ENCODE assay signal across 7 cellular contexts in genomic region chrX:95165-95564, GRCh38.
DNase-seq lines count a peak whose midpoint lies in the region; ATAC-seq and TF ChIP-seq lines count a peak whose summit lies in the region.
"Not testable (repeated sequence)": the region's sequence is repeated elsewhere in the genome, so short reads cannot be mapped to it uniquely, and the experiment has no call there.

No MANE protein-coding gene starts in this region.

- peak overlapping the region in 5 of 7 donors; percentile 58 to 92 (median 74) for H3K27ac Mint-ChIP-seq in CD4-positive, alpha-beta memory T cell
- H3K27ac Mint-ChIP-seq in activated B cell treated with CpG ODN at 0.5 μM for 24 hours = peak overlapping the region; percentile 79
- H3K27ac Mint-ChIP-seq in activated T-helper 2 cell treated with anti-CD3 and anti-CD28 coated beads, Interferon-gamma antibody, Interleukin-2, Interleukin-4, amounts not matched to agents 10 μg/mL and 5 μg/mL and 100 μg/mL, durations not matched to agents 14 hours and 24 hours and 36 hours = peak overlapping the region; percentile 46
- peak overlapping the region; percentile 94 for H3K27ac Mint-ChIP-seq in memory B cell
- peak overlapping the region; percentile 85 to 86 for H3K27ac Mint-ChIP-seq in stimulated activated naive CD8-positive, alpha-beta T cell treated with anti-CD3 and anti-CD28 coated beads, Interleukin-15, amount 100 ng/mL, for 72 hours

- CTCF ChIA-PET in CD4-positive, alpha-beta memory T cell (lab: Charles Lee; ENCODE audit: partially characterized antibody); activated B cell treated with CpG ODN at 0.5 μM for 24 hours (lab: Charles Lee): not testable (repeated sequence)

- H3K4me1 ChIP-seq in CD4-positive, alpha-beta memory T cell (ENCODE audit: insufficient read depth, low read length); OCI-LY3 (ENCODE audit: low read length): not testable (repeated sequence)

- not testable (repeated sequence) for H3K9me3 ChIP-seq in CD4-positive, alpha-beta memory T cell (ENCODE audit: control insufficient read depth in 1 of 2, low read length in 2 of 2); OCI-LY3 (ENCODE audit: insufficient read depth, low read length)

- not testable (repeated sequence) for H3K79me2 ChIP-seq in OCI-LY3 (ENCODE audit: low read length)

- intact Hi-C loops in CD4-positive, alpha-beta memory T cell (cut with micrococcal nuclease); activated B cell treated with CpG ODN at 0.5 μM for 24 hours (cut with micrococcal nuclease); activated T-helper 2 cell treated with anti-CD3 and anti-CD28 coated beads, Interferon-gamma antibody, Interleukin-2, Interleukin-4, amounts not matched to agents 10 μg/mL and 5 μg/mL and 100 μg/mL, durations not matched to agents 14 hours and 24 hours and 36 hours (cut with micrococcal nuclease): not testable (repeated sequence)

- H3K27me3 Mint-ChIP-seq in CD4-positive, alpha-beta memory T cell; activated B cell treated with CpG ODN at 0.5 μM for 24 hours; activated T-helper 2 cell treated with anti-CD3 and anti-CD28 coated beads, Interferon-gamma antibody, Interleukin-2, Interleukin-4, amounts not matched to agents 10 μg/mL and 5 μg/mL and 100 μg/mL, durations not matched to agents 14 hours and 24 hours and 36 hours (ENCODE audit: low read depth); memory B cell; stimulated activated naive CD8-positive, alpha-beta T cell treated with anti-CD3 and anti-CD28 coated beads, Interleukin-15, amount 100 ng/mL, for 72 hours: not testable (repeated sequence)

- H3K9me3 Mint-ChIP-seq in CD4-positive, alpha-beta memory T cell; activated B cell treated with CpG ODN at 0.5 μM for 24 hours; activated T-helper 2 cell treated with anti-CD3 and anti-CD28 coated beads, Interferon-gamma antibody, Interleukin-2, Interleukin-4, amounts not matched to agents 10 μg/mL and 5 μg/mL and 100 μg/mL, durations not matched to agents 14 hours and 24 hours and 36 hours; memory B cell; stimulated activated naive CD8-positive, alpha-beta T cell treated with anti-CD3 and anti-CD28 coated beads, Interleukin-15, amount 100 ng/mL, for 72 hours: not testable (repeated sequence)

- not testable (repeated sequence) for H3K36me3 ChIP-seq in CD4-positive, alpha-beta memory T cell (ENCODE audit: insufficient read depth, low read length); OCI-LY3 (replicated peaks; ENCODE audit: low read depth, low read length)

- H3K4me2 ChIP-seq in OCI-LY3 (ENCODE audit: low read length) = not testable (repeated sequence)

- not testable (repeated sequence) for H3K27me3 ChIP-seq in CD4-positive, alpha-beta memory T cell (ENCODE audit: insufficient read depth, low read length); OCI-LY3 (ENCODE audit: low read depth, low read length)

- TF ChIP-seq CTCF in OCI-LY3 (IDR thresholded peaks at IDR 0.05; ENCODE audit: low read depth, low read length); activated B cell treated with CpG ODN at 0.5 μM for 24 hours (IDR thresholded peaks at IDR 0.05): not testable (repeated sequence)

- POLR2A ChIA-PET in CD4-positive, alpha-beta memory T cell (lab: Charles Lee; ENCODE audit: partially characterized antibody); activated B cell treated with CpG ODN at 0.5 μM for 24 hours (lab: Charles Lee): not testable (repeated sequence)

- H3K27ac ChIP-seq in CD4-positive, alpha-beta memory T cell (ENCODE audit: low read depth, low read length) = not testable (repeated sequence)
- H3K27ac ChIP-seq in OCI-LY3 (ENCODE audit: low read length) = peak overlapping the region; percentile 47

- not testable (repeated sequence) for H3K36me3 Mint-ChIP-seq in CD4-positive, alpha-beta memory T cell; activated B cell treated with CpG ODN at 0.5 μM for 24 hours (ENCODE audit: low read depth); activated T-helper 2 cell treated with anti-CD3 and anti-CD28 coated beads, Interferon-gamma antibody, Interleukin-2, Interleukin-4, amounts not matched to agents 10 μg/mL and 5 μg/mL and 100 μg/mL, durations not matched to agents 14 hours and 24 hours and 36 hours (ENCODE audit: low read depth); memory B cell

- ATAC-seq in activated B cell treated with CpG ODN at 0.5 μM for 24 hours (ENCODE audit: low read depth) = peak; percentile 28
- not testable (repeated sequence) for ATAC-seq in memory B cell (ENCODE audit: low read depth); stimulated activated naive CD8-positive, alpha-beta T cell treated with anti-CD3 and anti-CD28 coated beads, Interleukin-15, amount 100 ng/mL, for 72 hours

- not testable (repeated sequence) for H4K20me1 ChIP-seq in OCI-LY3 (ENCODE audit: insufficient read depth, low read length)

- peak in 2 of 5 donors; percentile 0 to 13 for DNase-seq in CD4-positive, alpha-beta memory T cell
- not testable (repeated sequence) for DNase-seq in activated B cell treated with CpG ODN at 0.5 μM for 24 hours; activated T-helper 2 cell treated with anti-CD3 and anti-CD28 coated beads, Interferon-gamma antibody, Interleukin-2, Interleukin-4, amounts not matched to agents 10 μg/mL and 5 μg/mL and 100 μg/mL, durations not matched to agents 14 hours and 24 hours and 36 hours (ENCODE audit: low spot score); memory B cell (ENCODE audit: low spot score in 2 of 2)
- DNase-seq in central memory CD4-positive, alpha-beta T cell = peak; percentile 9
- DNase-seq in stimulated activated naive CD8-positive, alpha-beta T cell treated with anti-CD3 and anti-CD28 coated beads, Interleukin-15, amount 100 ng/mL, for 72 hours = peak in 1 of 2 donors; percentile 12

- peak overlapping the region in 5 of 8 donors; percentile 15 to 60 (median 57) for H3K4me3 Mint-ChIP-seq in CD4-positive, alpha-beta memory T cell
- peak overlapping the region; percentile 58 for H3K4me3 Mint-ChIP-seq in activated B cell treated with CpG ODN at 0.5 μM for 24 hours
- not testable (repeated sequence) for H3K4me3 Mint-ChIP-seq in activated T-helper 2 cell treated with anti-CD3 and anti-CD28 coated beads, Interferon-gamma antibody, Interleukin-2, Interleukin-4, amounts not matched to agents 10 μg/mL and 5 μg/mL and 100 μg/mL, durations not matched to agents 14 hours and 24 hours and 36 hours (ENCODE audit: low read depth); stimulated activated naive CD8-positive, alpha-beta T cell treated with anti-CD3 and anti-CD28 coated beads, Interleukin-15, amount 100 ng/mL, for 72 hours
- H3K4me3 Mint-ChIP-seq in memory B cell = peak overlapping the region; percentile 79

- not testable (repeated sequence) for H2AFZ ChIP-seq in OCI-LY3 (ENCODE audit: low read depth, low read length)

- H3K9ac ChIP-seq in OCI-LY3 (ENCODE audit: low read length) = not testable (repeated sequence)

- not testable (repeated sequence) for H3K4me1 Mint-ChIP-seq in CD4-positive, alpha-beta memory T cell; activated B cell treated with CpG ODN at 0.5 μM for 24 hours; activated T-helper 2 cell treated with anti-CD3 and anti-CD28 coated beads, Interferon-gamma antibody, Interleukin-2, Interleukin-4, amounts not matched to agents 10 μg/mL and 5 μg/mL and 100 μg/mL, durations not matched to agents 14 hours and 24 hours and 36 hours (ENCODE audit: low read depth); memory B cell; stimulated activated naive CD8-positive, alpha-beta T cell treated with anti-CD3 and anti-CD28 coated beads, Interleukin-15, amount 100 ng/mL, for 72 hours

- not testable (repeated sequence) for H3K4me3 ChIP-seq in CD4-positive, alpha-beta memory T cell (ENCODE audit: low read length in 2 of 2); OCI-LY3 (ENCODE audit: low read length)
